8 cellular contexts compared by ENCODE assay signal in genomic region chr9:70563437-70564204, GRCh38.
DNase-seq lines count a peak whose midpoint lies in the region; ATAC-seq, FAIRE-seq and TF ChIP-seq lines count a peak whose summit lies in the region.

No MANE protein-coding gene starts in this region.

- TF ChIP-seq POLR2A in HepG2 (IDR thresholded peaks at IDR 0.05; ENCODE audit: insufficient read depth in 1 of 2, low read depth in 2 of 2, low read length in 2 of 2): no peak
- TF ChIP-seq POLR2A in sigmoid colon (IDR thresholded peaks at IDR 0.05): no peak

- H3K27ac ChIP-seq in liver (ENCODE audit: low read depth in 1 of 2, low read length in 2 of 2) (peak overlapping the region in 1 of 2 donors; percentile 32), HepG2 (ENCODE audit: extremely low read length, insufficient read depth, low read length) (no peak overlapping the region), epithelial cell of prostate (peak overlapping the region; percentile 54), sigmoid colon (peak overlapping the region; percentile 40 to 55 (median 49)), SK-N-SH (ENCODE audit: low read depth in 2 of 2, low read length in 1 of 2) (peak overlapping the region in 1 of 2 experiments; percentile 9; a peak in 1 of 4 replicates)

- in situ Hi-C loops in HepG2 (cut with HindIII; ENCODE audit: extremely low pct_ligation_motif_present, low pct_unique_long_range_greater_than_20kb): no loop called here

- no peak for DNase-seq in HepG2 (ENCODE audit: low spot score)
- no peak for DNase-seq in epithelial cell of prostate (ENCODE audit: low read depth, low spot score)
- DNase-seq in sigmoid colon: no peak
- DNase-seq in HPDE6-E6E7 (ENCODE audit: extremely low spot score): no peak
- no peak for DNase-seq in SK-N-SH

- TF ChIP-seq EP300 in HepG2 (IDR thresholded peaks at IDR 0.05; ENCODE audit: low read depth in 2 of 2, low read length in 2 of 2) (no peak), HepG2 (CRISPR knock-in tag; IDR thresholded peaks at IDR 0.05; ENCODE audit: borderline replicate concordance) (no peak), sigmoid colon (IDR thresholded peaks at IDR 0.05) (peak in 1 of 4 donors; percentile 30), SK-N-SH (IDR thresholded peaks at IDR 0.05; ENCODE audit: borderline replicate concordance in 1 of 2, low read depth in 1 of 2, low read length in 1 of 2) (no peak)

- intact Hi-C loops in HepG2 (cut with micrococcal nuclease; ENCODE audit: unreplicated experiment) (no loop called here), sigmoid colon (cut with DNase I) (loop anchor here (2.0 kb wide), 1 partner anchor 15 kb away; no protein-coding TSS in a partner anchor)

- no peaks in the 10 kb centered on the region for H3K4me1 ChIP-seq in liver (ENCODE audit: control insufficient read depth in 4 of 4, insufficient read depth in 4 of 4, low read length in 3 of 4)
- H3K4me1 ChIP-seq in HepG2 (ENCODE audit: insufficient read depth, low read length): no peaks in the 10 kb centered on the region
- peaks cover 0 to 4% (median 1%) of the 10 kb centered on the region in 4 donors for H3K4me1 ChIP-seq in sigmoid colon
- H3K4me1 ChIP-seq in SK-N-SH (ENCODE audit: control insufficient read depth in 1 of 2, insufficient read depth in 2 of 2, low read depth in 1 of 2, low read length in 1 of 2): no peaks in the 10 kb centered on the region; a peak in 1 of 4 replicates

- 68% methylated on average over 5 of the region's 5 CpGs for WGBS in liver
- WGBS in HepG2 (ENCODE audit: low lambda C conversion rate): 41% methylated on average over 5 of the region's 5 CpGs
- WGBS in sigmoid colon, 2 donors: 38 to 70% methylated on average over 5 of the region's 5 CpGs
- 72% methylated on average over 5 of the region's 5 CpGs for WGBS in SK-N-SH (ENCODE audit: low lambda C conversion rate)

- H3K36me3 ChIP-seq in liver (ENCODE audit: control insufficient read depth in 4 of 4, insufficient read depth in 3 of 4, low read depth in 1 of 4, low read length in 3 of 4) (no peaks in the 10 kb centered on the region), HepG2 (replicated peaks in 1 of 2; ENCODE audit: control insufficient read depth in 1 of 2, insufficient read depth in 2 of 2, low read length in 2 of 2) (no peaks in the 10 kb centered on the region), sigmoid colon (no peaks in the 10 kb centered on the region), SK-N-SH (replicated peaks in 1 of 2; ENCODE audit: control insufficient read depth in 1 of 2, insufficient read depth in 2 of 2, low read length in 1 of 2) (no peaks in the 10 kb centered on the region)

- H4K20me1 ChIP-seq in HepG2 (ENCODE audit: insufficient read depth, low read length): no peaks in the 10 kb centered on the region
- no peaks in the 10 kb centered on the region for H4K20me1 ChIP-seq in SK-N-SH (ENCODE audit: insufficient read depth)

- H3K79me2 ChIP-seq in HepG2 (ENCODE audit: insufficient read depth, low read length) (no peaks in the 10 kb centered on the region), SK-N-SH (ENCODE audit: insufficient read depth) (no peaks in the 10 kb centered on the region)

- no peaks in the 10 kb centered on the region for H3K9me3 ChIP-seq in liver (ENCODE audit: control insufficient read depth in 4 of 4, low read length in 3 of 4)
- no peaks in the 10 kb centered on the region for H3K9me3 ChIP-seq in HepG2 (ENCODE audit: low read length)
- H3K9me3 ChIP-seq in sigmoid colon: no peaks in the 10 kb centered on the region
- no peaks in the 10 kb centered on the region for H3K9me3 ChIP-seq in SK-N-SH

- H3F3A ChIP-seq in SK-N-SH (replicated peaks; ENCODE audit: insufficient read depth): no peaks in the 10 kb centered on the region

- no peak overlapping the region for H3K4me2 ChIP-seq in HepG2 (ENCODE audit: low read depth, low read length)
- no peak overlapping the region for H3K4me2 ChIP-seq in SK-N-SH

- CTCF ChIA-PET in HepG2 (lab: Yijun Ruan, JAX; ENCODE audit: low intra/inter-chr PET ratio, low total read pairs): no interaction called here
- CTCF ChIA-PET in SK-N-SH (lab: Yijun Ruan, JAX): interaction anchor here (1.0 to 1.4 kb wide), 2 partner anchors 39 to 223 kb away, joined by 3 to 5 read pairs; no protein-coding TSS in a partner anchor

- no peak for FAIRE-seq in HepG2 (lab: Jason Lieb, UNC)

- no peaks in the 10 kb centered on the region for H3K9me2 ChIP-seq in SK-N-SH

- H3K4me3 ChIP-seq in liver (ENCODE audit: low read depth in 1 of 3, low read length in 3 of 3) (no peak overlapping the region), HepG2 (replicated peaks in 1 of 3; ENCODE audit: insufficient read depth in 1 of 3, low read depth in 2 of 3, low read length in 3 of 3) (no peak overlapping the region), sigmoid colon (no peak overlapping the region), SK-N-SH (ENCODE audit: low read depth in 2 of 2, low read length in 1 of 2) (no peak overlapping the region)

- BruUV-seq in HepG2 (replicated peaks; lab: Mats Ljungman, UMichigan): no TSS peak

- H3K9ac ChIP-seq in liver (ENCODE audit: low read depth in 1 of 2, low read length in 2 of 2): no peak overlapping the region
- no peak overlapping the region for H3K9ac ChIP-seq in HepG2 (ENCODE audit: insufficient read depth, low read depth, low read length)
- H3K9ac ChIP-seq in SK-N-SH: no peak overlapping the region

- TF ChIP-seq CTCF in liver (IDR thresholded peaks at IDR 0.05; ENCODE audit: low read depth, low read length, missing input control) (no peak), HepG2 (CRISPR knock-in tag; IDR thresholded peaks at IDR 0.05) (no peak), sigmoid colon (IDR thresholded peaks at IDR 0.05) (no peak), SK-N-SH (IDR thresholded peaks at IDR 0.05) (no peak)

- H2AFZ ChIP-seq in HepG2 (ENCODE audit: low read length): no peak overlapping the region
- H2AFZ ChIP-seq in SK-N-SH (ENCODE audit: low read depth): no peak overlapping the region

- ATAC-seq in HepG2 (no peak), HG03196 (IDR thresholded peaks at IDR 0.05; ENCODE audit: unreplicated experiment) (peak; percentile 98)
- peak; percentile 93 to 94 for ATAC-seq in activated CD4-positive, CD25-positive, alpha-beta regulatory T cell treated with anti-CD3 and anti-CD28 coated beads, Interleukin-2, amount 50 U/mL, for 24 hours

- H3K27me3 ChIP-seq in liver (ENCODE audit: control insufficient read depth in 4 of 4, insufficient read depth in 4 of 4, low read length in 3 of 4) (no peaks in the 10 kb centered on the region), HepG2 (ENCODE audit: control insufficient read depth in 1 of 2, insufficient read depth in 2 of 2, low read length in 2 of 2) (no peaks in the 10 kb centered on the region; a peak in 1 of 5 replicates), sigmoid colon (no peaks in the 10 kb centered on the region), SK-N-SH (ENCODE audit: insufficient read depth) (no peaks in the 10 kb centered on the region)

- no peak for TF ChIP-seq RAD21 in liver (IDR thresholded peaks at IDR 0.05)
- no peak for TF ChIP-seq RAD21 in HepG2 (CRISPR knock-in tag; IDR thresholded peaks at IDR 0.05)
- no peak for TF ChIP-seq RAD21 in SK-N-SH (IDR thresholded peaks at IDR 0.05; ENCODE audit: low read length)

- POLR2A ChIA-PET in HepG2 (lab: Yijun Ruan, JAX) (no interaction called here), SK-N-SH (lab: Yijun Ruan, JAX) (no interaction called here)

TF ChIP-seq in liver, 16 proteins besides CTCF, POLR2A, EP300 and RAD21:
- no peak for TF ChIP-seq GABPA (IDR thresholded peaks at IDR 0.05 in 1 of 2, conservative IDR thresholded peaks at IDR 0.05 in 1 of 2)
- TF ChIP-seq SP1 (IDR thresholded peaks at IDR 0.05): peak; percentile 16

TF ChIP-seq in HepG2, 621 proteins besides CTCF, POLR2A, EP300 and RAD21:
- TF ChIP-seq ZNF136 (CRISPR knock-in tag; IDR thresholded peaks at IDR 0.05; ENCODE audit: low read depth) (no peak), ZNF75D (CRISPR knock-in tag; IDR thresholded peaks at IDR 0.05; ENCODE audit: borderline replicate concordance) (no peak), ZNF17 (CRISPR knock-in tag; IDR thresholded peaks at IDR 0.05) (no peak)

TF ChIP-seq in SK-N-SH, 30 proteins besides CTCF, POLR2A, EP300 and RAD21:
- TF ChIP-seq NRF1 (IDR thresholded peaks at IDR 0.05; ENCODE audit: low read depth, low read length) (no peak), ZBTB33 (IDR thresholded peaks at IDR 0.05; ENCODE audit: borderline replicate concordance, low read depth) (no peak)
TF ChIP-seq in SK-N-SH: peak in this region for 0.
